Comparison of ENCODE assay signal across 8 cellular contexts in the genomic region with DNA sequence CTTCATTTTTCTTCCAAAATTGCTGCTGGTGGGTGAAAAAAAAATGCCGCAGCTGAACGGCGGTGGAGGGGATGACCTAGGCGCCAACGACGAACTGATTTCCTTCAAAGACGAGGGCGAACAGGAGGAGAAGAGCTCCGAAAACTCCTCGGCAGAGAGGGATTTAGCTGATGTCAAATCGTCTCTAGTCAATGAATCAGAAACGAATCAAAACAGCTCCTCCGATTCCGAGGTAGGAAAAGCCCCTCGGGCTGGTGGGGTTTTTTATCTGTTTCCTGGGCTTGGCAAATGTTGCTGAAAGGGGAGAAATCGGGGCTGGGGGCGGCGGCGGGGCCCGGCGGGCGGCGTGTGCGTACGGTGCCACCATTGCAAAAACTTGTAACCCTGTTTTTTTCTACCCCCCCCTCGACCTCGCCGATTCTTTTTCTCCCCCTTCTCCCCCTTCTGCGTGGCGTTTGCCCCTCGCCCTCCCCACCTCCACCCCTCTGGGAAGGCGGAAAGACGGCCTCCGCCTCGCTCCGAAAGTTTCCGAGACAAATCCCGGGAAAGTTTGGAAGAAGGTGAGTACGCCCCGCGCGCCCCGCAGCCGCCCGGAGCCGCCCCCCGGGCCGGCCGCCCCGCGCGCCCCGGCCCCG. TPM values are rescaled to one million over a fixed set of nuclear protein-coding genes. Genes with fewer than 3 reads are reported as not detected.
DNase-seq lines count a peak whose midpoint lies in the region; ATAC-seq and TF ChIP-seq lines count a peak whose summit lies in the region.

No MANE protein-coding gene starts in this region.

- peak overlapping the region; percentile 44 for H3K27ac ChIP-seq in OCI-LY7 (ENCODE audit: low read depth, low read length, poor library complexity, severe bottlenecking)
- peak overlapping the region; percentile 80 to 96 (median 90) for H3K27ac ChIP-seq in skin epidermis

- BruUV-seq in OCI-LY7 (replicated peaks; lab: Mats Ljungman, UMichigan), result no TSS peak

- peak overlapping the region; percentile 75 for H3K4me3 ChIP-seq in OCI-LY7 (ENCODE audit: low read depth, low read length, poor library complexity, severe bottlenecking)
- H3K4me3 ChIP-seq in iPS-11a (ENCODE audit: low read depth, low read length), result peak overlapping the region; percentile 78
- peak overlapping the region; percentile 44 to 70 (median 63) for H3K4me3 ChIP-seq in skin epidermis

- CTCF ChIA-PET in OCI-LY7 (lab: Charles Lee; ENCODE audit: unreplicated experiment), result no interaction called here

- POLR2A ChIA-PET in OCI-LY7 (lab: Charles Lee), result no interaction called here

- intact Hi-C loops in OCI-LY7 (cut with micrococcal nuclease; ENCODE audit: unreplicated experiment), result loop anchor here (5.0 kb wide), 2 partner anchors 726 to 769 kb away; partner anchors contain the start of genes CASP7 and GPAM

- TF ChIP-seq CTCF in GM13977 (IDR thresholded peaks at IDR 0.05; ENCODE audit: extremely low read depth, insufficient read depth, missing control alignments) (no peak), OCI-LY7 (conservative IDR thresholded peaks at IDR 0.05; ENCODE audit: low read length) (no peak)

- in situ Hi-C loops in GM13977 (cut with MboI; ENCODE audit: low pct_unique_long_range_greater_than_20kb, low sequenced_read_pairs, unreplicated experiment), result no loop called here

- peak overlapping the region; percentile 81 for H3K4me2 ChIP-seq in OCI-LY7 (ENCODE audit: low read length)

- peak; percentile 16 for DNase-seq in GM13977 (ENCODE audit: low spot score)
- peak; percentile 52 for DNase-seq in OCI-LY7 (ENCODE audit: low spot score)
- peak; percentile 51 for DNase-seq in amniotic epithelial cell (ENCODE audit: low read depth)
- no peak for DNase-seq in effector CD4-positive, alpha-beta T cell
- no peak for DNase-seq in NCI-H2107 (lab: John Stamatoyannopoulos, UW)

- H3K4me1 ChIP-seq in OCI-LY7 (ENCODE audit: insufficient read depth, low read length, poor library complexity, severe bottlenecking), result peaks cover 16% of the 10 kb centered on the region

- ATAC-seq in GM18519 (IDR thresholded peaks at IDR 0.05; ENCODE audit: low FRiP score, unreplicated experiment), result no peak

- H3K36me3 ChIP-seq in OCI-LY7 (ENCODE audit: insufficient read depth, low read length), result no peaks in the 10 kb centered on the region

- no peaks in the 10 kb centered on the region for H4K20me1 ChIP-seq in OCI-LY7 (ENCODE audit: insufficient read depth, low read length)

- H3K9me3 ChIP-seq in OCI-LY7 (ENCODE audit: low read length), result no peaks in the 10 kb centered on the region

- no peaks in the 10 kb centered on the region for H3K79me2 ChIP-seq in OCI-LY7 (ENCODE audit: insufficient read depth, low read depth, low read length)

- peak overlapping the region; percentile 70 for H2AFZ ChIP-seq in OCI-LY7 (ENCODE audit: low read length)

- H3K9me2 ChIP-seq in OCI-LY7 (ENCODE audit: insufficient read depth, low read length), result no peaks in the 10 kb centered on the region

RNA-seq across cellular contexts. Expression of gene TCF7L2, which starts 0.8 kb away (rescaled TPM):
- 1.3 and 2.8 TPM in 2 replicates for total RNA-seq in OCI-LY7 (2014; rRNA removed; shearing (Covaris generic))
- 8.0 and 8.5 TPM in 2 replicates for total RNA-seq in OCI-LY7 (2022)

Comparison
In these comparisons a context has a peak if more than half of its experiments do, and no peak if none do; other contexts are left out.
1. DNase-seq: peak in GM13977 (single experiment), OCI-LY7 (single experiment) and amniotic epithelial cell (single experiment); none in effector CD4-positive, alpha-beta T cell (single experiment) and NCI-H2107 (single experiment).
2. Peak in every context shown above with its lines, with median percentiles within 50 percentile points of each other: H3K4me3 ChIP-seq.